ENCODE assay signal across 13 cellular contexts in the genomic region with DNA sequence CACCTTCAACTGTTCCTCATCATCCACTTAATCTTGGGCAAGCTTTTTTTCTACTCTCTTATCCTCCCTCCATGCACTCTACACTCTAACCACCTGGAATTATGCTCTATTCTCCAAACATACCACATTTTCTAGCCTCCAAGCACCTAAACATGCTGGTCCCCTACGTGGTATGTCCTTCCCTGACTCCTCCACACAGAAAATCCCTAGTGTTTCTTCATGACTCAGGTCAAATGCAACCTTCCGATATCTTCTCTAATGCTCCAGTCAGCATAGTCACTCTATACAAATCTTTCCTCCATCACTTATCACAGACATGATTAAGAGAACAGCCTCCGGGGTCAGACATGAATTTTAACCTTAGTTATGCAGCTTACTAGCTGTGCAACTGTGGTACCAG.
"Had no signal": no experiment of that assay in that cellular context is flagged by ENCODE, and none has a peak within 500 bp of the region (broad histone marks: within the 10 kb centered on the region; RNA-seq: fewer than 3 reads in every experiment).

No MANE protein-coding gene starts in this region.

- H3K9me3 ChIP-seq: gastroesophageal sphincter, heart right ventricle, thyroid gland had no signal

- H3K27me3 Mint-ChIP-seq: naive thymus-derived CD8-positive, alpha-beta T cell had no signal

- H3K4me3 ChIP-seq: dorsolateral prefrontal cortex, gastroesophageal sphincter, heart right ventricle, thyroid gland had no signal

- H3K27ac ChIP-seq: gastroesophageal sphincter, thyroid gland had no signal

- H3K27me3 ChIP-seq: dorsolateral prefrontal cortex, gastroesophageal sphincter, heart right ventricle, thyroid gland had no signal

- H3K4me1 Mint-ChIP-seq: stimulated activated effector memory CD8-positive, alpha-beta T cell treated with anti-CD3 and anti-CD28 coated beads, Interleukin-12 subunit alpha, Interleukin-12 subunit beta, amount 100 ng/mL, for 72 hours had no signal

- H3K27ac Mint-ChIP-seq: endodermal cell; stimulated activated effector memory CD8-positive, alpha-beta T cell treated with anti-CD3 and anti-CD28 coated beads, Interleukin-12 subunit alpha, Interleukin-12 subunit beta, amount 100 ng/mL, for 72 hours; T-helper 1 cell treated with Interleukin-12 subunit alpha and Interleukin-12 subunit beta and Interleukin-4 antibody, amounts not matched to agents 30 μg/mL and 1 μg/mL, for 36 hours had no signal

- DNase-seq: activated CD4-positive, alpha-beta T cell treated with anti-CD3 and anti-CD28 coated beads, Interleukin-2, amount 50 U/mL, for 1 hour; activated CD8-positive, alpha-beta memory T cell treated with anti-CD3 and anti-CD28 coated beads for 24 hours; dorsolateral prefrontal cortex; endodermal cell; naive thymus-derived CD8-positive, alpha-beta T cell; posterior cingulate gyrus; retina had no signal

- H3K4me3 Mint-ChIP-seq: activated T-helper 1 cell treated with anti-CD3 and anti-CD28 coated beads, Interleukin-12 subunit alpha, Interleukin-12 subunit beta, Interleukin-2, Interleukin-4 antibody, amounts not matched to agents 30 ng/mL and 10 ng/mL and 1 ng/mL, durations not matched to agents 14 hours and 24 hours and 36 hours; endodermal cell; stimulated activated effector memory CD8-positive, alpha-beta T cell treated with anti-CD3 and anti-CD28 coated beads, Interleukin-12 subunit alpha, Interleukin-12 subunit beta, amount 100 ng/mL, for 72 hours; T-helper 1 cell treated with Interleukin-12 subunit alpha and Interleukin-12 subunit beta and Interleukin-4 antibody, amounts not matched to agents 30 μg/mL and 1 μg/mL, for 36 hours had no signal

- H3K9me3 Mint-ChIP-seq: activated T-helper 1 cell treated with anti-CD3 and anti-CD28 coated beads, Interleukin-12 subunit alpha, Interleukin-12 subunit beta, Interleukin-2, Interleukin-4 antibody, amounts not matched to agents 30 ng/mL and 10 ng/mL and 1 ng/mL, durations not matched to agents 14 hours and 24 hours and 36 hours; endodermal cell; naive thymus-derived CD8-positive, alpha-beta T cell; stimulated activated effector memory CD8-positive, alpha-beta T cell treated with anti-CD3 and anti-CD28 coated beads, Interleukin-12 subunit alpha, Interleukin-12 subunit beta, amount 100 ng/mL, for 72 hours; T-helper 1 cell treated with Interleukin-12 subunit alpha and Interleukin-12 subunit beta and Interleukin-4 antibody, amounts not matched to agents 30 μg/mL and 1 μg/mL, for 36 hours had no signal

- ATAC-seq: gastroesophageal sphincter; naive thymus-derived CD8-positive, alpha-beta T cell; stimulated activated effector memory CD8-positive, alpha-beta T cell treated with anti-CD3 and anti-CD28 coated beads, Interleukin-12 subunit alpha, Interleukin-12 subunit beta, amount 100 ng/mL, for 72 hours had no signal

- H3K4me1 ChIP-seq: gastroesophageal sphincter had no signal
